1 cellular context compared by ENCODE assay signal in the genomic region with DNA sequence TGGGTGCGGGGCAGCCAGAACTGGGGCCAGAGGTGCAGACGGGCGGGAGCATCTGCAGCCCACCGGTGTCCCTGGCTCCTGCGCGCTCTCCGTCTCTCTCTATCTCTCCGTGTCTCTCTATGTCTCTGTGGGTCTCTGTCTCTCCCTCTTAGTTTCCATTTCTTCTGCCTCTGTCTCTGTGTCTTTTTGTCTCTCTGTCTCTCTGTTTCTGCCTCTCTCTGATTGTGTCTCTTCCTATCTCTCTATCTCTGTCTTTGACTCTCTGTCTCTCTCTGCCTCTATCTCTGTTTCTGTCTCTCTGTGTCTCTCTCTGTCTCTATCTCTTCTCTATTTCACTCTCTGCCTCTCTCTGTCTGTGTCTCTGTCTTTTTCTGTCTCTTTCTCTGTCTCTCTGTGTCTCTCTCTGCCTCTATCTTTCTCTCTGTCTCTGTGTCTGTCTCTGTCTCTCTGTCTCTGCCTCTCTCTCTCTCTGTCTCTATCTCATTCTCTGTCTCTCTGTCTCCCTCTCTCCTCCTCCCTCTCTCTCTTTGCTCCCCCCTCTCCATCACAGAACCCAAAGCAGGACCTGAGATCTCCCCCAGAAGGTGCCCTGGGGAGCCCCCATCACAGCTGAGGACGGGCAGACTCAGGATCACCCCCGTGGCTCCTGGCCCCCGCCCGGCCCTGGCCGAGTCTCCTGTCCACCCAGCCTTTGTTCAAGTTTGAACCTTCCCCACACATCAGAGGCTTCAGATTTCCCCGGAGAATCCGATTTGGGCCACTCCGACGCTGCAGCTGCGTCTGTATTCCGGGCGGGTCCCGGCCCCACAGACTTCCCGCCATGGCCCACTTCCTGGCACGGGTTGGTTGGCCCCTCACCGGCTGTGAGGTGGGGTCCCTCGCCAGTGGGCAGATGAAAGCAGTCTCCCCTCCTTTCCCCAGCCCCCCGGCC.
TF ChIP-seq lines count a peak whose summit lies in the region.

No MANE protein-coding gene starts in this region.

TF ChIP-seq in SK-N-SH, 30 proteins besides CTCF, POLR2A, EP300 and RAD21:
- TF ChIP-seq NFIC (IDR thresholded peaks at IDR 0.05; ENCODE audit: borderline replicate concordance) = no peak
